In genomic region chr1:31717341-31717740, GRCh38 we compare ENCODE assay signal across 25 cellular contexts. TPM values are rescaled to one million over a fixed set of nuclear protein-coding genes. Genes with fewer than 3 reads are reported as not detected.
DNase-seq lines count a peak whose midpoint lies in the region; ATAC-seq, FAIRE-seq and TF ChIP-seq lines count a peak whose summit lies in the region.
"Had no signal": no experiment of that assay in that cellular context is flagged by ENCODE, and none has a peak within 500 bp of the region (broad histone marks: within the 10 kb centered on the region; RNA-seq: fewer than 3 reads in every experiment).

No MANE protein-coding gene starts in this region.

- H3K27ac Mint-ChIP-seq in MCF 10A (ENCODE audit: low read depth, unreplicated experiment): no peak overlapping the region
- H3K27ac Mint-ChIP-seq: activated B cell treated with CpG ODN at 0.5 μM for 24 hours, memory B cell, T-helper 17 cell had no signal

- TF ChIP-seq CTCF in mammary epithelial cell (conservative IDR thresholded peaks at IDR 0.05 in 1 of 2, IDR thresholded peaks at IDR 0.05 in 1 of 2; ENCODE audit: extremely low read depth in 1 of 2, insufficient read depth in 1 of 2, low read depth in 1 of 2, low read length in 2 of 2): no peak
- TF ChIP-seq CTCF in MCF 10A (IDR thresholded peaks at IDR 0.05; ENCODE audit: unreplicated experiment): no peak
- no peak for TF ChIP-seq CTCF in RWPE1 (conservative IDR thresholded peaks at IDR 0.05; ENCODE audit: low read depth)
- TF ChIP-seq CTCF in fibroblast of pulmonary artery (IDR thresholded peaks at IDR 0.05; ENCODE audit: low read length, missing control alignments): no peak
- TF ChIP-seq CTCF in GM13977 (IDR thresholded peaks at IDR 0.05; ENCODE audit: extremely low read depth, insufficient read depth, missing control alignments): no peak

- H3K9me3 Mint-ChIP-seq in MCF 10A (ENCODE audit: unreplicated experiment): no peaks in the 10 kb centered on the region
- H3K9me3 Mint-ChIP-seq: activated B cell treated with CpG ODN at 0.5 μM for 24 hours had no signal

- H3K27me3 ChIP-seq in mammary epithelial cell (ENCODE audit: insufficient read depth, low read length): no peaks in the 10 kb centered on the region
- H3K27me3 ChIP-seq: right lobe of liver, SJSA1, suprapubic skin had no signal

- dilution Hi-C loops in mammary epithelial cell (cut with HindIII; ENCODE audit: low sequenced_read_pairs): no loop called here

- no peak for ATAC-seq in HG03045 (IDR thresholded peaks at IDR 0.05; ENCODE audit: unreplicated experiment)
- ATAC-seq: naive thymus-derived CD4-positive, alpha-beta T cell; right lobe of liver; T-helper 17 cell had no signal

- peak; percentile 5 for FAIRE-seq in urothelium cell line (lab: Jason Lieb, UNC)

- H2AFZ ChIP-seq in mammary epithelial cell (ENCODE audit: low read depth, low read length): no peak overlapping the region
- H2AFZ ChIP-seq: parathyroid adenoma had no signal

- no peaks in the 10 kb centered on the region for H3K36me3 ChIP-seq in mammary epithelial cell (ENCODE audit: insufficient read depth, low read length)
- H3K36me3 ChIP-seq: BLaER1 treated with 17β-estradiol and CSF1 and Interleukin-3, amounts not matched to agents 10 nM and 100 nM; right lobe of liver; SJSA1; suprapubic skin had no signal

- H3K4me3 Mint-ChIP-seq in MCF 10A (ENCODE audit: unreplicated experiment): no peak overlapping the region
- H3K4me3 Mint-ChIP-seq: activated B cell treated with CpG ODN at 0.5 μM for 24 hours had no signal

- H3K27me3 Mint-ChIP-seq in MCF 10A (ENCODE audit: insufficient read depth, unreplicated experiment): peaks cover 21% of the 10 kb centered on the region

- no peaks in the 10 kb centered on the region for H3K36me3 Mint-ChIP-seq in MCF 10A (ENCODE audit: insufficient read depth, unreplicated experiment)
- H3K36me3 Mint-ChIP-seq: memory B cell had no signal

- H3K4me1 Mint-ChIP-seq in MCF 10A (ENCODE audit: insufficient read depth, unreplicated experiment): peaks cover 27% of the 10 kb centered on the region

- POLR2A ChIA-PET in MCF 10A (lab: Yijun Ruan, JAX) (interaction anchor here (0.8 to 2.7 kb wide), 8 partner anchors 8 to 168 kb away, joined by 3 to 25 read pairs (median 10); partner anchors contain the start of gene COL16A1), RWPE1 (lab: Yijun Ruan, JAX; ENCODE audit: low non-redundant PET) (no interaction called here)

- peaks cover 36% of the 10 kb centered on the region for H3K4me1 ChIP-seq in mammary epithelial cell (ENCODE audit: insufficient read depth, low read length)

- peaks cover under 1% of the 10 kb centered on the region for H4K20me1 ChIP-seq in mammary epithelial cell (ENCODE audit: insufficient read depth, low read length)

- 25% methylated on average over 4 of the region's 6 CpGs for WGBS in mammary epithelial cell (ENCODE audit: low coverage, missing lambda C conversion rate)

- CTCF ChIA-PET in mammary epithelial cell (lab: Charles Lee; ENCODE audit: low non-redundant PET) (interaction anchor here (0.5 to 1.2 kb wide), 2 partner anchors 13 to 72 kb away, joined by 4 to 5 read pairs; no protein-coding TSS in a partner anchor), MCF 10A (lab: Yijun Ruan, JAX) (interaction anchor here (0.6 to 3.3 kb wide), 14 partner anchors 15 to 250 kb away, joined by 3 to 16 read pairs (median 4); partner anchors contain the start of gene PEF1), RWPE1 (lab: Yijun Ruan, JAX) (interaction anchor here (1.3 to 3.8 kb wide), 3 partner anchors 13 to 247 kb away, joined by 3 to 23 read pairs (median 7); partner anchors contain the start of gene COL16A1)

- no peaks in the 10 kb centered on the region for H3K9me3 ChIP-seq in mammary epithelial cell (replicated peaks; ENCODE audit: insufficient read depth, low read length)
- H3K9me3 ChIP-seq: BLaER1 treated with 17β-estradiol and CSF1 and Interleukin-3, amounts not matched to agents 10 nM and 100 nM; right lobe of liver; SJSA1; suprapubic skin had no signal

- no peak overlapping the region for H3K9ac ChIP-seq in mammary epithelial cell (ENCODE audit: insufficient read depth, low read length)
- H3K9ac ChIP-seq: BLaER1 treated with 17β-estradiol and CSF1 and Interleukin-3, amounts not matched to agents 10 nM and 100 nM; parathyroid adenoma had no signal

- in situ Hi-C loops in mammary epithelial cell (cut with MboI; ENCODE audit: low sequenced_read_pairs in 2 of 2): no loop called here
- in situ Hi-C loops in GM13977 (cut with MboI; ENCODE audit: low pct_unique_long_range_greater_than_20kb, low sequenced_read_pairs, unreplicated experiment): loop anchor here (10.0 kb wide), 1 partner anchor 53 kb away; no protein-coding TSS in a partner anchor

- H3K4me2 ChIP-seq in mammary epithelial cell (ENCODE audit: insufficient read depth, low read depth, low read length): no peak overlapping the region
- H3K4me2 ChIP-seq: BLaER1 treated with 17β-estradiol and CSF1 and Interleukin-3, amounts not matched to agents 10 nM and 100 nM had no signal

- H3K27ac ChIP-seq in mammary epithelial cell (ENCODE audit: insufficient read depth, low read depth, low read length): no peak overlapping the region
- peak overlapping the region; percentile 56 for H3K27ac ChIP-seq in RWPE1
- H3K27ac ChIP-seq: BLaER1 treated with 17β-estradiol and CSF1 and Interleukin-3, amounts not matched to agents 10 nM and 100 nM; parathyroid adenoma; right lobe of liver; SJSA1; suprapubic skin had no signal

- H3K79me2 ChIP-seq in mammary epithelial cell (ENCODE audit: insufficient read depth, low read length): no peaks in the 10 kb centered on the region
- H3K79me2 ChIP-seq: parathyroid adenoma had no signal

- intact Hi-C loops in mammary epithelial cell (cut with micrococcal nuclease): no loop called here
- intact Hi-C loops in MCF 10A (cut with micrococcal nuclease): no loop called here

- H3K4me3 ChIP-seq in mammary epithelial cell (replicated peaks in 1 of 3; ENCODE audit: insufficient read depth in 1 of 3, low read depth in 2 of 3, low read length in 3 of 3) (no peak overlapping the region), fibroblast of pulmonary artery (replicated peaks; ENCODE audit: low read depth, low read length) (no peak overlapping the region)
- H3K4me3 ChIP-seq: BLaER1 treated with 17β-estradiol and CSF1 and Interleukin-3, amounts not matched to agents 10 nM and 100 nM; right lobe of liver; SJSA1; suprapubic skin had no signal

- BruUV-seq in mammary epithelial cell (replicated peaks; lab: Mats Ljungman, UMichigan) (no TSS peak), MCF 10A (replicated peaks; lab: Mats Ljungman, UMichigan) (no TSS peak)

- peak; percentile 66 for DNase-seq in mammary epithelial cell
- no peak for DNase-seq in MCF 10A (ENCODE audit: unreplicated experiment)
- DNase-seq in RWPE1 (ENCODE audit: low spot score): no peak
- peak; percentile 32 for DNase-seq in fibroblast of pulmonary artery (ENCODE audit: low read depth)
- peak; percentile 52 for DNase-seq in urothelium cell line (ENCODE audit: low spot score)
- no peak for DNase-seq in GM13977 (ENCODE audit: low spot score)
- no peak for DNase-seq in NCI-H2081 treated with DMSO at 0.1 percent for 48 hours (lab: John Stamatoyannopoulos, UW)
- DNase-seq: activated B cell treated with CpG ODN at 0.5 μM for 24 hours; activated CD4-positive, alpha-beta T cell treated with anti-CD3 and anti-CD28 coated beads, Interleukin-2, amount 50 U/mL, for 48 hours; activated gamma-delta T cell treated with Interleukin-2 at 50 U/mL for 16 hours; amniotic stem cell; dermis blood vessel endothelial cell; foreskin melanocyte; GF-D8; naive thymus-derived CD4-positive, alpha-beta T cell; NCI-H1417 treated with DMSO at 0.1 percent for 48 hours; NCI-H2171; right lobe of liver; T-helper 17 cell had no signal

RNA-seq across cellular contexts. Expression of gene COL16A1, which starts 13.5 kb away (rescaled TPM):
- total RNA-seq in mammary epithelial cell (100 to 1,000 TPM; 121 to 146 TPM), MCF 10A (2022) (42.1 and 49.1 TPM in 2 replicates)
- 32.8 TPM for polyA plus RNA-seq in mammary epithelial cell
- 57.1 TPM for polyA minus RNA-seq in mammary epithelial cell
- total RNA-seq: T-helper 17 cell had no signal

RNA-seq across cellular contexts. Expression of gene ADGRB2, which starts 46.8 kb away (rescaled TPM):
- total RNA-seq in mammary epithelial cell (1 to 10 TPM in 1 of 2 donors, under 1 TPM in 1; 0.83 to 3.8 TPM), MCF 10A (2022) (1.5 and 1.7 TPM in 2 replicates)
- polyA plus RNA-seq in mammary epithelial cell: 1.3 TPM
- polyA minus RNA-seq in mammary epithelial cell: 0.83 TPM
- polyA plus RNA-seq: naive thymus-derived CD4-positive, alpha-beta T cell had no signal

Comparison
In these comparisons a context has a peak if more than half of its experiments do, and no peak if none do; other contexts are left out.
1. DNase-seq: peak in mammary epithelial cell (single experiment), fibroblast of pulmonary artery (single experiment) and urothelium cell line (single experiment); none in MCF 10A (single experiment), RWPE1 (single experiment), GM13977 (single experiment) and NCI-H2081 treated with DMSO at 0.1 percent for 48 hours (single experiment).